ENCODE assay signal across 1 cellular context in the genomic region with DNA sequence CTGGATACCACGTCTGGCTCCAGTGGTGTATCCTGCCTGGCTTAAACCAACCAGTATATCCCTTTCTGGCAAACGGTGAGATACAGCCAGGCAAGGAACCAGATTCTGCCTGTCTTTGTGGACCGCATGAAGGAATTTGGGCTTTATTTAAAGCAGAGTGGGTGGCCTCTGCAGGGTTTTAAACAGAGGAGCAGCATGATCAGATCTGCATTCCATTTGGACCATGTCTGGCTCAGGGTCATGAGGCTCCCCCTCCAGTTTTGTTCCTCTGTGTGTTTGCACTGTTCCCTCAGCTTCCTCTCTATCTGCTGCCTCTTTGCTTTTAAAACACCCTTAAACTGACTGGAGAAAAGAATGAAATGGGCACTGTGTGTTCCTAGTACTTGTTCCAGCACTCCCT.
TF ChIP-seq lines count a peak whose summit lies in the region.

No MANE protein-coding gene starts in this region.

TF ChIP-seq in GM23338, 12 proteins besides CTCF, POLR2A, EP300 and RAD21 (continued from another document):
- TF ChIP-seq, protein P1, sequence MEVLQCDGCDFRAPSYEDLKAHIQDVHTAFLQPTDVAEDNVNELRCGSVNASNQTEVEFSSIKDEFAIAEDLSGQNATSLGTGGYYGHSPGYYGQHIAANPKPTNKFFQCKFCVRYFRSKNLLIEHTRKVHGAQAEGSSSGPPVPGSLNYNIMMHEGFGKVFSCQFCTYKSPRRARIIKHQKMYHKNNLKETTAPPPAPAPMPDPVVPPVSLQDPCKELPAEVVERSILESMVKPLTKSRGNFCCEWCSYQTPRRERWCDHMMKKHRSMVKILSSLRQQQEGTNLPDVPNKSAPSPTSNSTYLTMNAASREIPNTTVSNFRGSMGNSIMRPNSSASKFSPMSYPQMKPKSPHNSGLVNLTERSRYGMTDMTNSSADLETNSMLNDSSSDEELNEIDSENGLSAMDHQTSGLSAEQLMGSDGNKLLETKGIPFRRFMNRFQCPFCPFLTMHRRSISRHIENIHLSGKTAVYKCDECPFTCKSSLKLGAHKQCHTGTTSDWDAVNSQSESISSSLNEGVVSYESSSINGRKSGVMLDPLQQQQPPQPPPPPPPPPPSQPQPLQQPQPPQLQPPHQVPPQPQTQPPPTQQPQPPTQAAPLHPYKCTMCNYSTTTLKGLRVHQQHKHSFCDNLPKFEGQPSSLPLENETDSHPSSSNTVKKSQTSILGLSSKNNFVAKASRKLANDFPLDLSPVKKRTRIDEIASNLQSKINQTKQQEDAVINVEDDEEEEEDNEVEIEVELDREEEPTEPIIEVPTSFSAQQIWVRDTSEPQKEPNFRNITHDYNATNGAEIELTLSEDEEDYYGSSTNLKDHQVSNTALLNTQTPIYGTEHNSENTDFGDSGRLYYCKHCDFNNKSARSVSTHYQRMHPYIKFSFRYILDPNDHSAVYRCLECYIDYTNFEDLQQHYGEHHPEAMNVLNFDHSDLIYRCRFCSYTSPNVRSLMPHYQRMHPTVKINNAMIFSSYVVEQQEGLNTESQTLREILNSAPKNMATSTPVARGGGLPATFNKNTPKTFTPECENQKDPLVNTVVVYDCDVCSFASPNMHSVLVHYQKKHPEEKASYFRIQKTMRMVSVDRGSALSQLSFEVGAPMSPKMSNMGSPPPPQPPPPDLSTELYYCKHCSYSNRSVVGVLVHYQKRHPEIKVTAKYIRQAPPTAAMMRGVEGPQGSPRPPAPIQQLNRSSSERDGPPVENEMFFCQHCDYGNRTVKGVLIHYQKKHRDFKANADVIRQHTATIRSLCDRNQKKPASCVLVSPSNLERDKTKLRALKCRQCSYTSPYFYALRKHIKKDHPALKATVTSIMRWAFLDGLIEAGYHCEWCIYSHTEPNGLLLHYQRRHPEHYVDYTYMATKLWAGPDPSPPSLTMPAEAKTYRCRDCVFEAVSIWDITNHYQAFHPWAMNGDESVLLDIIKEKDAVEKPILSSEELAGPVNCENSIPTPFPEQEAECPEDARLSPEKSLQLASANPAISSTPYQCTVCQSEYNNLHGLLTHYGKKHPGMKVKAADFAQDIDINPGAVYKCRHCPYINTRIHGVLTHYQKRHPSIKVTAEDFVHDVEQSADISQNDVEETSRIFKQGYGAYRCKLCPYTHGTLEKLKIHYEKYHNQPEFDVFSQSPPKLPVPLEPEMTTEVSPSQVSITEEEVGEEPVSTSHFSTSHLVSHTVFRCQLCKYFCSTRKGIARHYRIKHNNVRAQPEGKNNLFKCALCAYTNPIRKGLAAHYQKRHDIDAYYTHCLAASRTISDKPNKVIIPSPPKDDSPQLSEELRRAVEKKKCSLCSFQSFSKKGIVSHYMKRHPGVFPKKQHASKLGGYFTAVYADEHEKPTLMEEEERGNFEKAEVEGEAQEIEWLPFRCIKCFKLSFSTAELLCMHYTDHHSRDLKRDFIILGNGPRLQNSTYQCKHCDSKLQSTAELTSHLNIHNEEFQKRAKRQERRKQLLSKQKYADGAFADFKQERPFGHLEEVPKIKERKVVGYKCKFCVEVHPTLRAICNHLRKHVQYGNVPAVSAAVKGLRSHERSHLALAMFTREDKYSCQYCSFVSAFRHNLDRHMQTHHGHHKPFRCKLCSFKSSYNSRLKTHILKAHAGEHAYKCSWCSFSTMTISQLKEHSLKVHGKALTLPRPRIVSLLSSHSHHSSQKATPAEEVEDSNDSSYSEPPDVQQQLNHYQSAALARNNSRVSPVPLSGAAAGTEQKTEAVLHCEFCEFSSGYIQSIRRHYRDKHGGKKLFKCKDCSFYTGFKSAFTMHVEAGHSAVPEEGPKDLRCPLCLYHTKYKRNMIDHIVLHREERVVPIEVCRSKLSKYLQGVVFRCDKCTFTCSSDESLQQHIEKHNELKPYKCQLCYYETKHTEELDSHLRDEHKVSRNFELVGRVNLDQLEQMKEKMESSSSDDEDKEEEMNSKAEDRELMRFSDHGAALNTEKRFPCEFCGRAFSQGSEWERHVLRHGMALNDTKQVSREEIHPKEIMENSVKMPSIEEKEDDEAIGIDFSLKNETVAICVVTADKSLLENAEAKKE (CRISPR knock-in tag; IDR thresholded peaks at IDR 0.05), result no peak
- TF ChIP-seq EZH2phosphoT487 (IDR thresholded peaks at IDR 0.05; ENCODE audit: unreplicated experiment), result no peak
- TF ChIP-seq CREB1 (CRISPR knock-in tag; IDR thresholded peaks at IDR 0.05; ENCODE audit: low read depth), result no peak
- TF ChIP-seq EZH2 (IDR thresholded peaks at IDR 0.05; ENCODE audit: low read depth, unreplicated experiment), result no peak
- TF ChIP-seq, protein P2, sequence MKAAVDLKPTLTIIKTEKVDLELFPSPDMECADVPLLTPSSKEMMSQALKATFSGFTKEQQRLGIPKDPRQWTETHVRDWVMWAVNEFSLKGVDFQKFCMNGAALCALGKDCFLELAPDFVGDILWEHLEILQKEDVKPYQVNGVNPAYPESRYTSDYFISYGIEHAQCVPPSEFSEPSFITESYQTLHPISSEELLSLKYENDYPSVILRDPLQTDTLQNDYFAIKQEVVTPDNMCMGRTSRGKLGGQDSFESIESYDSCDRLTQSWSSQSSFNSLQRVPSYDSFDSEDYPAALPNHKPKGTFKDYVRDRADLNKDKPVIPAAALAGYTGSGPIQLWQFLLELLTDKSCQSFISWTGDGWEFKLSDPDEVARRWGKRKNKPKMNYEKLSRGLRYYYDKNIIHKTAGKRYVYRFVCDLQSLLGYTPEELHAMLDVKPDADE (IDR thresholded peaks at IDR 0.05), result no peak
